Comparison of ENCODE assay signal across 15 cellular contexts in the genomic region with DNA sequence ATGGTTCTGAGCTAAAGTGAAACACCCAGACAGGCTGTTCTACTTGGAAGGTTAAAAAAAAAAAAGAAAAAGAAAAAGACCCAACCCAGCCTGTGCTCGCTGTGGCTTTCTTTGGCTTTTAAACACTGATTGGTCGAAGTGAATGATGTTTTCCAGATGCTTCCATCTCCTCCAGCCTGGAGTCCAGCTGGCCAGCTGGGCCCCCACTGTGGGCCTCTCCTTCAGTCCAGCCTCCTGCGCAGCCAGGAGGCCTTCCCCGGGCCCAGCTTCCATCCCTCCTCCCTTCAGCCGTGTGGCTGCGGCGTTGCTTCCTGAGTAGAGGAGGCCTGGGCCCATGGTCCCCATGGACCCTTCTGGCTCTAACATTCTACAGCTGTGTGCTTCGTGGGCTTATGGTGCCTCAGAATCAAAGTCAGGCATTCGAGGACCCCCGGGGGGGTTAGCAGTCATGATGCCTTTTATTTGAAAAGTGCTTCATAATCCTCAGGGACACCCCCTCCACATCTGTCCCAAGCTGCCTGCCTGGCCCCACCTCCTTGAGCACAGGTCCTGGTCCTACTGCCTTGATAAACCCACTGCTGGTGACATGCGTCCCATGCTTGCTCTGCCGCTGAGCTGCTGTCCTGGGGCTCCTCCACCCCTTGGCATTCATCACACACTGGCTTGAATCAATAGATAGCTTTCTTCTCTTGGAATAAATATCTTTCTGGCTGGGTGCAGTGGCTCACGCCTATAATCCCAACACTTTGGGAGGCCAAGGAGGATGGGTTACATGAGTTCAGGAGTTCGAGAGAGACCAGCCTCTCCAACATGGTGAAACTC. TPM values are rescaled to one million over a fixed set of nuclear protein-coding genes. Genes with fewer than 3 reads are reported as not detected.
A peak's percentile ranks its signal among the peaks of the same experiment; 100 is the strongest.
DNase-seq lines count a peak whose midpoint lies in the region; ATAC-seq, FAIRE-seq and TF ChIP-seq lines count a peak whose summit lies in the region.
"Had no signal": no experiment of that assay in that cellular context is flagged by ENCODE, and none has a peak within 500 bp of the region (broad histone marks: within the 10 kb centered on the region; RNA-seq: fewer than 3 reads in every experiment).

No MANE protein-coding gene starts in this region.

- H3K36me3 ChIP-seq in BLaER1, result no peaks in the 10 kb centered on the region
- H3K36me3 ChIP-seq in duodenal mucosa (ENCODE audit: control insufficient read depth in 1 of 2, insufficient read depth in 2 of 2, low read length in 2 of 2), result no peaks in the 10 kb centered on the region
- H3K36me3 ChIP-seq in kidney (ENCODE audit: control insufficient read depth in 1 of 2, insufficient read depth in 2 of 2, low read length in 2 of 2), result no peaks in the 10 kb centered on the region
- H3K36me3 ChIP-seq in gastrocnemius medialis, result no peaks in the 10 kb centered on the region

- peak; percentile 83 to 93 for ATAC-seq in gastrocnemius medialis
- ATAC-seq: HCT116 had no signal

- POLR2A ChIA-PET in GM10248 (lab: Yijun Ruan, JAX), result no interaction called here

- peak; percentile 83 for DNase-seq in kidney
- peak; percentile 36 to 64 for DNase-seq in gastrocnemius medialis
- no peak for DNase-seq in activated CD4-positive, alpha-beta T cell treated with anti-CD3 and anti-CD28 coated beads, Interleukin-2, amount 50 U/mL, for 1 hour
- DNase-seq in GM10248 (ENCODE audit: extremely low spot score), result no peak
- no peak for DNase-seq in dedifferentiated amniotic fluid mesenchymal stem cell (ENCODE audit: extremely low spot score)
- DNase-seq in activated gamma-delta T cell (lab: John Stamatoyannopoulos, UW), result no peak
- DNase-seq: activated CD8-positive, alpha-beta memory T cell treated with anti-CD3 and anti-CD28 coated beads, Interleukin-2, amount 50 U/mL, for 4 hours; NCI-H1092 treated with DMSO at 0.1 percent for 48 hours; NCI-H526; nephron progenitor cell; stimulated activated CD4-positive, alpha-beta T cell treated with anti-CD3 and anti-CD28 coated beads, Interleukin-12 subunit alpha, Interleukin-12 subunit beta, amount 100 ng/mL, for 4 hours had no signal

- H3K4me3 ChIP-seq in BLaER1 (no peak overlapping the region), duodenal mucosa (ENCODE audit: low read depth in 1 of 2, low read length in 2 of 2) (no peak overlapping the region), kidney (ENCODE audit: low read length in 2 of 2) (no peak overlapping the region), gastrocnemius medialis (no peak overlapping the region)

- TF ChIP-seq CTCF in kidney (IDR thresholded peaks at IDR 0.05; ENCODE audit: borderline replicate concordance, extremely low read depth, insufficient read depth) (no peak), gastrocnemius medialis (IDR thresholded peaks at IDR 0.05 in 4 of 5, conservative IDR thresholded peaks at IDR 0.05 in 1 of 5) (no peak), GM10248 (IDR thresholded peaks at IDR 0.05; ENCODE audit: control extremely low read depth, extremely low read depth, low read depth, missing control alignments) (no peak)

- H3K9ac ChIP-seq in BLaER1, result peak overlapping the region; percentile 11; the same call in 1 of the 2 replicates
- no peak overlapping the region for H3K9ac ChIP-seq in duodenal mucosa (ENCODE audit: low read depth in 1 of 2, low read length in 2 of 2)
- H3K9ac ChIP-seq in kidney (ENCODE audit: low read length in 2 of 2), result no peak overlapping the region

- H3K4me2 ChIP-seq in BLaER1, result peak overlapping the region; percentile 73

- H3K27ac ChIP-seq in BLaER1, result peak overlapping the region; percentile 50; the same call in 1 of the 2 replicates
- peak overlapping the region; percentile 20 for H3K27ac ChIP-seq in duodenal mucosa (ENCODE audit: low read depth, low read length)
- H3K27ac ChIP-seq in kidney (ENCODE audit: low read depth in 2 of 2, low read length in 2 of 2), result peak overlapping the region in 1 of 2 donors; percentile 36
- peak overlapping the region; percentile 35 to 57 (median 40) for H3K27ac ChIP-seq in gastrocnemius medialis
- H3K27ac ChIP-seq: C4-2B had no signal

- intact Hi-C loops in kidney (cut with DNase I), result no loop called here
- intact Hi-C loops in gastrocnemius medialis (cut with DNase I; ENCODE audit: low total_unique reads), result no loop called here

- no peaks in the 10 kb centered on the region for H3K27me3 ChIP-seq in BLaER1
- no peaks in the 10 kb centered on the region for H3K27me3 ChIP-seq in duodenal mucosa (ENCODE audit: control insufficient read depth in 1 of 2, insufficient read depth in 2 of 2, low read length in 2 of 2)
- no peaks in the 10 kb centered on the region for H3K27me3 ChIP-seq in gastrocnemius medialis

- in situ Hi-C loops in gastrocnemius medialis (cut with MboI; ENCODE audit: low sequenced_read_pairs in 4 of 4), result no loop called here

- H3K9me3 ChIP-seq in BLaER1 (peaks cover 10% of the 10 kb centered on the region), duodenal mucosa (ENCODE audit: control insufficient read depth in 1 of 2, low read length in 2 of 2) (no peaks in the 10 kb centered on the region), kidney (ENCODE audit: control insufficient read depth in 1 of 2, low read length in 2 of 2) (no peaks in the 10 kb centered on the region), gastrocnemius medialis (no peaks in the 10 kb centered on the region)

- CTCF ChIA-PET in GM10248 (lab: Yijun Ruan, JAX), result no interaction called here

- H4K20me1 ChIP-seq in BLaER1, result no peaks in the 10 kb centered on the region

- peaks cover 26% of the 10 kb centered on the region for H3K4me1 ChIP-seq in BLaER1
- no peaks in the 10 kb centered on the region for H3K4me1 ChIP-seq in duodenal mucosa (ENCODE audit: control insufficient read depth in 1 of 2, insufficient read depth in 2 of 2, low read length in 2 of 2)
- H3K4me1 ChIP-seq in kidney (ENCODE audit: control insufficient read depth in 1 of 2, insufficient read depth in 1 of 2, low read depth in 1 of 2, low read length in 2 of 2), result no peaks in the 10 kb centered on the region
- peaks cover 0 to 3% of the 10 kb centered on the region in 2 donors for H3K4me1 ChIP-seq in gastrocnemius medialis

- no peak for FAIRE-seq in kidney (lab: Jason Lieb, UNC)

- TF ChIP-seq POLR2A in gastrocnemius medialis (IDR thresholded peaks at IDR 0.05), result no peak

RNA-seq across cellular contexts. Expression of a gene that starts 42.2 kb away (rescaled TPM):
- 105 TPM for total RNA-seq in kidney
- polyA plus RNA-seq in kidney (ENCODE audit: insufficient read depth, low read depth, low replicate concordance), result 23.3 TPM
- 10 to 100 TPM; 12.5 to 37.1 (median 19.2) TPM for total RNA-seq in gastrocnemius medialis

RNA-seq across cellular contexts. Expression of a gene that starts 47.0 kb away (rescaled TPM):
- total RNA-seq in kidney (1.0 TPM), gastrocnemius medialis (not detected)
- not detected for polyA plus RNA-seq in kidney (ENCODE audit: insufficient read depth, low read depth, low replicate concordance)

RNA-seq across cellular contexts. Expression of a gene that starts 47.1 kb away (rescaled TPM):
- not detected for total RNA-seq in kidney
- not detected for polyA plus RNA-seq in kidney (ENCODE audit: insufficient read depth, low read depth, low replicate concordance)
- total RNA-seq in gastrocnemius medialis, result not detected

Comparison
In these comparisons a context has a peak if more than half of its experiments do, and no peak if none do; other contexts are left out.
1. DNase-seq: peak in kidney (single experiment) and gastrocnemius medialis (2 of 2); none in activated CD4-positive, alpha-beta T cell treated with anti-CD3 and anti-CD28 coated beads, Interleukin-2, amount 50 U/mL, for 1 hour (single experiment), GM10248 (single experiment), dedifferentiated amniotic fluid mesenchymal stem cell (single experiment) and activated gamma-delta T cell (single experiment).